In genomic region chr16:73040136-73040535, GRCh38 we compare ENCODE assay signal across 16 cellular contexts. TPM values are rescaled to one million over a fixed set of nuclear protein-coding genes. Genes with fewer than 3 reads are reported as not detected.
A peak's percentile ranks its signal among the peaks of the same experiment; 100 is the strongest.
DNase-seq lines count a peak whose midpoint lies in the region; TF ChIP-seq lines count a peak whose summit lies in the region.
"Had no signal": no experiment of that assay in that cellular context is flagged by ENCODE, and none has a peak within 500 bp of the region (broad histone marks: within the 10 kb centered on the region; RNA-seq: fewer than 3 reads in every experiment).

No MANE protein-coding gene starts in this region.

- dilution Hi-C loops in mammary epithelial cell (cut with HindIII; ENCODE audit: low sequenced_read_pairs): loop anchor here (5.0 kb wide), 1 partner anchor 33 kb away; no protein-coding TSS in a partner anchor

- H3K4me3 ChIP-seq in mammary epithelial cell (replicated peaks in 1 of 3; ENCODE audit: insufficient read depth in 1 of 3, low read depth in 2 of 3, low read length in 3 of 3): no peak overlapping the region
- no peak overlapping the region for H3K4me3 ChIP-seq in tibial artery
- H3K4me3 ChIP-seq in esophagus muscularis mucosa: no peak overlapping the region
- H3K4me3 ChIP-seq: adrenal gland, lung had no signal

- H3K4me3 Mint-ChIP-seq in MCF 10A (ENCODE audit: unreplicated experiment): no peak overlapping the region
- H3K4me3 Mint-ChIP-seq: CD4-positive, alpha-beta memory T cell; natural killer cell treated with Interleukin-12 subunit alpha and Interleukin-12 subunit beta and Interleukin-15 and Interleukin-18, amount 100 ng/mL, for 72 hours had no signal

- H3K9ac ChIP-seq in mammary epithelial cell (ENCODE audit: insufficient read depth, low read length): no peak overlapping the region

- CTCF ChIA-PET in MCF 10A (lab: Yijun Ruan, JAX) (interaction anchor here (0.6 to 4.2 kb wide), 4 partner anchors 45 to 675 kb away, joined by 3 to 15 read pairs (median 4); no protein-coding TSS in a partner anchor), mammary epithelial cell (lab: Charles Lee; ENCODE audit: low non-redundant PET) (no interaction called here)

- no peak overlapping the region for H2AFZ ChIP-seq in mammary epithelial cell (ENCODE audit: low read depth, low read length)

- H3K9me3 ChIP-seq in mammary epithelial cell (replicated peaks; ENCODE audit: insufficient read depth, low read length): no peaks in the 10 kb centered on the region
- no peaks in the 10 kb centered on the region for H3K9me3 ChIP-seq in tibial artery
- no peaks in the 10 kb centered on the region for H3K9me3 ChIP-seq in esophagus muscularis mucosa
- H3K9me3 ChIP-seq: adrenal gland had no signal

- BruUV-seq in MCF 10A (replicated peaks; lab: Mats Ljungman, UMichigan) (no TSS peak), mammary epithelial cell (replicated peaks; lab: Mats Ljungman, UMichigan) (no TSS peak)

- H3K27me3 Mint-ChIP-seq in MCF 10A (ENCODE audit: insufficient read depth, unreplicated experiment): no peaks in the 10 kb centered on the region

- TF ChIP-seq EP300 in esophagus muscularis mucosa (IDR thresholded peaks at IDR 0.05): no peak

- peaks cover 9% of the 10 kb centered on the region for H3K4me1 ChIP-seq in mammary epithelial cell (ENCODE audit: insufficient read depth, low read length)
- peaks cover 0 to 99% (median 81%) of the 10 kb centered on the region in 4 donors for H3K4me1 ChIP-seq in tibial artery
- H3K4me1 ChIP-seq in esophagus muscularis mucosa: peaks cover 50 to 97% (median 68%) of the 10 kb centered on the region in 4 donors

- DNase-seq in MCF 10A (ENCODE audit: unreplicated experiment) (no peak), mammary epithelial cell (no peak), NCI-H345 treated with DMSO at 0.1 percent for 48 hours (lab: John Stamatoyannopoulos, UW; ENCODE audit: unreplicated experiment) (peak; percentile 9), iPS-NIHi7 (ENCODE audit: extremely low spot score) (peak; percentile 59), tibial artery (peak; percentile 16 to 40), esophagus muscularis mucosa (ENCODE audit: extremely low spot score) (no peak), NCI-H128 (lab: John Stamatoyannopoulos, UW; ENCODE audit: unreplicated experiment) (no peak), GM19240 (ENCODE audit: insufficient read length, low spot score) (no peak)
- DNase-seq: activated CD4-positive, alpha-beta T cell treated with anti-CD3 and anti-CD28 coated beads for 1 hour; CD4-positive, alpha-beta memory T cell; cerebellar nuclear complex; NCI-H2081 treated with DMSO at 0.1 percent for 48 hours; T-helper 2 cell had no signal

- POLR2A ChIA-PET in MCF 10A (lab: Yijun Ruan, JAX): no interaction called here

- no peaks in the 10 kb centered on the region for H4K20me1 ChIP-seq in mammary epithelial cell (ENCODE audit: insufficient read depth, low read length)

- TF ChIP-seq POLR2A in esophagus muscularis mucosa (IDR thresholded peaks at IDR 0.05; ENCODE audit: low read depth): no peak

- H3K79me2 ChIP-seq in mammary epithelial cell (ENCODE audit: insufficient read depth, low read length): peaks cover 84% of the 10 kb centered on the region

- WGBS in mammary epithelial cell (ENCODE audit: low coverage, missing lambda C conversion rate): 78% methylated on average over 3 of the region's 6 CpGs
- WGBS in esophagus muscularis mucosa: 85% methylated on average over 5 of the region's 6 CpGs

- in situ Hi-C loops in mammary epithelial cell (cut with MboI; ENCODE audit: low sequenced_read_pairs in 2 of 2): no loop called here

- H3K27ac Mint-ChIP-seq in MCF 10A (ENCODE audit: low read depth, unreplicated experiment): peak overlapping the region; percentile 63
- H3K27ac Mint-ChIP-seq: CD4-positive, alpha-beta memory T cell; natural killer cell treated with Interleukin-12 subunit alpha and Interleukin-12 subunit beta and Interleukin-15 and Interleukin-18, amount 100 ng/mL, for 72 hours had no signal

- H3K36me3 Mint-ChIP-seq in MCF 10A (ENCODE audit: insufficient read depth, unreplicated experiment): no peaks in the 10 kb centered on the region
- H3K36me3 Mint-ChIP-seq: CD4-positive, alpha-beta memory T cell; natural killer cell treated with Interleukin-12 subunit alpha and Interleukin-12 subunit beta and Interleukin-15 and Interleukin-18, amount 100 ng/mL, for 72 hours had no signal

- H3K9me3 Mint-ChIP-seq in MCF 10A (ENCODE audit: unreplicated experiment): no peaks in the 10 kb centered on the region
- H3K9me3 Mint-ChIP-seq: natural killer cell treated with Interleukin-12 subunit alpha and Interleukin-12 subunit beta and Interleukin-15 and Interleukin-18, amount 100 ng/mL, for 72 hours had no signal

- no peak overlapping the region for H3K27ac ChIP-seq in mammary epithelial cell (ENCODE audit: insufficient read depth, low read depth, low read length)
- H3K27ac ChIP-seq in tibial artery: peak overlapping the region; percentile 99
- H3K27ac ChIP-seq in esophagus muscularis mucosa (replicated peaks in 1 of 4): no peak overlapping the region

- TF ChIP-seq CTCF in MCF 10A (IDR thresholded peaks at IDR 0.05; ENCODE audit: unreplicated experiment) (no peak), mammary epithelial cell (conservative IDR thresholded peaks at IDR 0.05 in 1 of 2, IDR thresholded peaks at IDR 0.05 in 1 of 2; ENCODE audit: extremely low read depth in 1 of 2, insufficient read depth in 1 of 2, low read depth in 1 of 2, low read length in 2 of 2) (no peak), tibial artery (IDR thresholded peaks at IDR 0.05) (no peak), esophagus muscularis mucosa (IDR thresholded peaks at IDR 0.05) (no peak)

- intact Hi-C loops in MCF 10A (cut with micrococcal nuclease): no loop called here
- intact Hi-C loops in mammary epithelial cell (cut with micrococcal nuclease): no loop called here
- intact Hi-C loops in tibial artery (cut with DNase I; ENCODE audit: low total_unique reads): loop anchor here (10.0 kb wide), 1 partner anchor 55 kb away; no protein-coding TSS in a partner anchor
- intact Hi-C loops in esophagus muscularis mucosa (cut with DNase I): loop anchor here (5.0 kb wide), 1 partner anchor 48 kb away; no protein-coding TSS in a partner anchor

- no peaks in the 10 kb centered on the region for H3K36me3 ChIP-seq in mammary epithelial cell (ENCODE audit: insufficient read depth, low read length)
- no peaks in the 10 kb centered on the region for H3K36me3 ChIP-seq in tibial artery
- H3K36me3 ChIP-seq in esophagus muscularis mucosa: no peaks in the 10 kb centered on the region
- H3K36me3 ChIP-seq: adrenal gland had no signal

- H3K4me1 Mint-ChIP-seq in MCF 10A (ENCODE audit: insufficient read depth, unreplicated experiment): peaks cover 35% of the 10 kb centered on the region

- H3K27me3 ChIP-seq in mammary epithelial cell (ENCODE audit: insufficient read depth, low read length) (no peaks in the 10 kb centered on the region), tibial artery (no peaks in the 10 kb centered on the region), esophagus muscularis mucosa (no peaks in the 10 kb centered on the region)
- H3K27me3 ChIP-seq: adrenal gland had no signal

- H3K4me2 ChIP-seq in mammary epithelial cell (ENCODE audit: insufficient read depth, low read depth, low read length): no peak overlapping the region

RNA-seq across cellular contexts. Expression of gene ZFHX3, which starts 7.8 kb away (rescaled TPM):
- total RNA-seq in MCF 10A (2022) (21.1 and 27.4 TPM in 2 replicates), mammary epithelial cell (10 to 100 TPM in 1 of 2 donors, 1 to 10 TPM in 1; 6.7 to 11.3 TPM), esophagus muscularis mucosa (10 to 100 TPM; 25.7 to 53.0 (median 30.6) TPM)
- 1.5 TPM for polyA plus RNA-seq in mammary epithelial cell
- 11.4 TPM for polyA minus RNA-seq in mammary epithelial cell

Comparison
In these comparisons a context has a peak if more than half of its experiments do, and no peak if none do; other contexts are left out.
1. DNase-seq: peak in NCI-H345 treated with DMSO at 0.1 percent for 48 hours (single experiment), iPS-NIHi7 (single experiment) and tibial artery (2 of 2); none in MCF 10A (single experiment), mammary epithelial cell (single experiment), esophagus muscularis mucosa (single experiment), NCI-H128 (single experiment) and GM19240 (single experiment).
2. H3K27ac ChIP-seq: peak in tibial artery (2 of 2); none in mammary epithelial cell (single experiment) and esophagus muscularis mucosa (0 of 4).
3. intact Hi-C loops: an anchor here in tibial artery (10.0 kb wide) and esophagus muscularis mucosa (5.0 kb wide); none called in MCF 10A and mammary epithelial cell.